ENCODE assay signal across 32 cellular contexts in genomic region chr10:118304521-118304920, GRCh38.
"Had no signal": no experiment of that assay in that cellular context is flagged by ENCODE, and none has a peak within 500 bp of the region (broad histone marks: within the 10 kb centered on the region; RNA-seq: fewer than 3 reads in every experiment).

No MANE protein-coding gene starts in this region.

- H3K4me1 ChIP-seq: adrenal gland, body of pancreas, pancreas, prostate gland, upper lobe of left lung had no signal

- DNase-seq: activated B cell treated with CpG ODN at 0.5 μM for 24 hours; activated CD4-positive, alpha-beta T cell treated with anti-CD3 and anti-CD28 coated beads, Interleukin-2, amount 50 U/mL, for 4 hours; activated CD8-positive, alpha-beta memory T cell treated with anti-CD3 and anti-CD28 coated beads for 24 hours; activated naive CD8-positive, alpha-beta T cell treated with anti-CD3 and anti-CD28 coated beads for 36 hours; adrenal gland; aorta; body of pancreas; cerebellar nuclear complex; dorsolateral prefrontal cortex; effector memory CD4-positive, alpha-beta T cell; foreskin melanocyte; heart right ventricle; left ventricle myocardium superior; mammary epithelial cell; naive B cell; pancreas; retina; stimulated activated CD4-positive, alpha-beta T cell treated with anti-CD3 and anti-CD28 coated beads, Interleukin-4, amount 100 ng/mL, for 24 hours; T-helper 1 cell; upper lobe of left lung had no signal

- FAIRE-seq: islet of Langerhans, pancreas had no signal

- H3K4me3 Mint-ChIP-seq: activated B cell treated with CpG ODN at 0.5 μM for 24 hours; activated naive CD8-positive, alpha-beta T cell treated with anti-CD3 and anti-CD28 coated beads for 36 hours; naive B cell; stimulated activated effector memory CD8-positive, alpha-beta T cell treated with anti-CD3 and anti-CD28 coated beads, Interleukin-12 subunit alpha, Interleukin-12 subunit beta, amount 100 ng/mL, for 72 hours; stimulated activated naive CD8-positive, alpha-beta T cell treated with anti-CD3 and anti-CD28 coated beads, Interleukin-15, Interleukin-2, amounts not matched to agents 100 ng/mL and 50 ng/mL, for 24 hours; T-helper 2 cell treated with Interferon-gamma antibody and Interleukin-4, amounts not matched to agents 5 μg/mL and 100 μg/mL, for 36 hours had no signal

- H3K27ac ChIP-seq: adrenal gland, body of pancreas, cardiac muscle cell, coronary artery, esophagus muscularis mucosa, heart right ventricle, pancreas, prostate gland, skin epidermis, thoracic aorta, upper lobe of left lung, vagina had no signal

- H3K27ac Mint-ChIP-seq: activated B cell treated with CpG ODN at 0.5 μM for 24 hours; activated naive CD8-positive, alpha-beta T cell treated with anti-CD3 and anti-CD28 coated beads for 36 hours; activated T-helper 2 cell treated with anti-CD3 and anti-CD28 coated beads, Interferon-gamma antibody, Interleukin-2, Interleukin-4, amounts not matched to agents 10 μg/mL and 5 μg/mL and 100 μg/mL, durations not matched to agents 14 hours and 24 hours and 36 hours; stimulated activated effector memory CD8-positive, alpha-beta T cell treated with anti-CD3 and anti-CD28 coated beads, Interleukin-12 subunit alpha, Interleukin-12 subunit beta, amount 100 ng/mL, for 72 hours; stimulated activated naive CD8-positive, alpha-beta T cell treated with anti-CD3 and anti-CD28 coated beads, Interleukin-15, Interleukin-2, amounts not matched to agents 100 ng/mL and 50 ng/mL, for 24 hours; T-helper 2 cell treated with Interferon-gamma antibody and Interleukin-4, amounts not matched to agents 5 μg/mL and 100 μg/mL, for 36 hours had no signal

- H3K27me3 ChIP-seq: adrenal gland, body of pancreas, cardiac muscle cell, dorsolateral prefrontal cortex, esophagus muscularis mucosa, heart right ventricle, pancreas, upper lobe of left lung, vagina had no signal

- H3K9me3 ChIP-seq: adrenal gland, body of pancreas, esophagus muscularis mucosa, heart right ventricle, pancreas, prostate gland, thoracic aorta, upper lobe of left lung, vagina had no signal

- H3K9me3 Mint-ChIP-seq: activated B cell treated with CpG ODN at 0.5 μM for 24 hours; activated naive CD8-positive, alpha-beta T cell treated with anti-CD3 and anti-CD28 coated beads for 36 hours; activated T-helper 2 cell treated with anti-CD3 and anti-CD28 coated beads, Interferon-gamma antibody, Interleukin-2, Interleukin-4, amounts not matched to agents 10 μg/mL and 5 μg/mL and 100 μg/mL, durations not matched to agents 14 hours and 24 hours and 36 hours; naive B cell; stimulated activated effector memory CD8-positive, alpha-beta T cell treated with anti-CD3 and anti-CD28 coated beads, Interleukin-12 subunit alpha, Interleukin-12 subunit beta, amount 100 ng/mL, for 72 hours; stimulated activated naive CD8-positive, alpha-beta T cell treated with anti-CD3 and anti-CD28 coated beads, Interleukin-15, Interleukin-2, amounts not matched to agents 100 ng/mL and 50 ng/mL, for 24 hours; T-helper 2 cell treated with Interferon-gamma antibody and Interleukin-4, amounts not matched to agents 5 μg/mL and 100 μg/mL, for 36 hours had no signal

- H3K4me1 Mint-ChIP-seq: activated B cell treated with CpG ODN at 0.5 μM for 24 hours; activated naive CD8-positive, alpha-beta T cell treated with anti-CD3 and anti-CD28 coated beads for 36 hours; stimulated activated effector memory CD8-positive, alpha-beta T cell treated with anti-CD3 and anti-CD28 coated beads, Interleukin-12 subunit alpha, Interleukin-12 subunit beta, amount 100 ng/mL, for 72 hours had no signal

- H3K27me3 Mint-ChIP-seq: activated B cell treated with CpG ODN at 0.5 μM for 24 hours; activated naive CD8-positive, alpha-beta T cell treated with anti-CD3 and anti-CD28 coated beads for 36 hours; naive B cell; stimulated activated naive CD8-positive, alpha-beta T cell treated with anti-CD3 and anti-CD28 coated beads, Interleukin-15, Interleukin-2, amounts not matched to agents 100 ng/mL and 50 ng/mL, for 24 hours had no signal

- H3K4me3 ChIP-seq: adrenal gland, body of pancreas, cardiac muscle cell, coronary artery, dorsolateral prefrontal cortex, esophagus muscularis mucosa, heart right ventricle, pancreas, prostate gland, skin epidermis, thoracic aorta, upper lobe of left lung, vagina had no signal

- H3K36me3 ChIP-seq: prostate gland had no signal
